In genomic region chr20:64049887-64050260, GRCh38 we compare ENCODE assay signal across 11 cellular contexts. TPM values are rescaled to one million over a fixed set of nuclear protein-coding genes. Genes with fewer than 3 reads are reported as not detected.
A peak's percentile ranks its signal among the peaks of the same experiment; 100 is the strongest.
DNase-seq lines count a peak whose midpoint lies in the region; ATAC-seq, FAIRE-seq and TF ChIP-seq lines count a peak whose summit lies in the region.
"Had no signal": no experiment of that assay in that cellular context is flagged by ENCODE, and none has a peak within 500 bp of the region (broad histone marks: within the 10 kb centered on the region; RNA-seq: fewer than 3 reads in every experiment).

No MANE protein-coding gene starts in this region.

- peaks cover 9% of the 10 kb centered on the region for H3K4me1 ChIP-seq in GM12878 (ENCODE audit: control insufficient read depth, insufficient read depth, low read length)
- peaks cover 15 to 62% (median 38%) of the 10 kb centered on the region in 4 donors for H3K4me1 ChIP-seq in upper lobe of left lung
- H3K4me1 ChIP-seq in pancreas, result no peaks in the 10 kb centered on the region

- no peak for TF ChIP-seq RAD21 in GM12878 (IDR thresholded peaks at IDR 0.05; ENCODE audit: insufficient read depth, low read depth, low read length)

- H3K36me3 Mint-ChIP-seq in activated naive CD4-positive, alpha-beta T cell treated with anti-CD3 and anti-CD28 coated beads for 36 hours (ENCODE audit: low read depth), result no peaks in the 10 kb centered on the region
- no peaks in the 10 kb centered on the region for H3K36me3 Mint-ChIP-seq in activated naive CD4-positive, alpha-beta T cell treated with anti-CD3 and anti-CD28 coated beads, Interleukin-2, amount 50 U/mL, for 72 hours
- H3K36me3 Mint-ChIP-seq in memory B cell, result no peaks in the 10 kb centered on the region

- WGBS in GM12878 (ENCODE audit: insufficient coverage, insufficient replicate concordance, low lambda C conversion rate, missing lambda C conversion rate), result 13% methylated on average over 15 of the region's 15 CpGs
- 8% methylated on average over 13 of the region's 15 CpGs; no CpG with 5 or more reads in 1 of the 2 donors for WGBS in upper lobe of left lung, 2 donors
- WGBS in pancreas, 2 donors, result 34 to 51% methylated on average over 10 to 15 of the region's 15 CpGs

- no peaks in the 10 kb centered on the region for H3K9me3 ChIP-seq in GM12878 (replicated peaks; ENCODE audit: control insufficient read depth, insufficient read depth, low read length)
- no peaks in the 10 kb centered on the region for H3K9me3 ChIP-seq in upper lobe of left lung
- H3K9me3 ChIP-seq in pancreas, result no peaks in the 10 kb centered on the region

- intact Hi-C loops in activated naive CD4-positive, alpha-beta T cell treated with anti-CD3 and anti-CD28 coated beads for 36 hours (cut with micrococcal nuclease), result loop anchor here (10.0 kb wide), 1 partner anchor 265 kb away; no protein-coding TSS in a partner anchor
- intact Hi-C loops in GM12878 (cut with micrococcal nuclease; ENCODE audit: unreplicated experiment) (loop anchor here (10.0 kb wide), 1 partner anchor 185 kb away; the partner anchor contains the start of genes ABHD16B and TPD52L2), pancreas (cut with DNase I) (no loop called here)

- H3K9ac ChIP-seq in GM12878 (ENCODE audit: control insufficient read depth, insufficient read depth, low read length), result no peak overlapping the region

- H3K4me2 ChIP-seq in GM12878 (ENCODE audit: control insufficient read depth, insufficient read depth), result peak overlapping the region; percentile 42

- in situ Hi-C loops in GM12878 (cut with MboI), result no loop called here

- no peak overlapping the region for H3K27ac Mint-ChIP-seq in activated naive CD4-positive, alpha-beta T cell treated with anti-CD3 and anti-CD28 coated beads for 36 hours
- H3K27ac Mint-ChIP-seq in activated naive CD4-positive, alpha-beta T cell treated with anti-CD3 and anti-CD28 coated beads, Interleukin-2, amount 50 U/mL, for 72 hours, result no peak overlapping the region
- no peak overlapping the region for H3K27ac Mint-ChIP-seq in memory B cell

- POLR2A ChIA-PET in GM12878 (lab: Charles Lee), result interaction anchor here (0.8 kb wide), 1 partner anchor 16 kb away, joined by 6 read pairs; no protein-coding TSS in a partner anchor

- SMC1A ChIA-PET in GM12878 (lab: Charles Lee; ENCODE audit: uncharacterized antibody, unreplicated experiment), result no interaction called here

- TF ChIP-seq CTCF in GM12878 (IDR thresholded peaks at IDR 0.05 in 2 of 3, conservative IDR thresholded peaks at IDR 0.05 in 1 of 3; ENCODE audit: control insufficient read depth in 2 of 3, extremely low read depth in 1 of 3, insufficient read depth in 1 of 3, low read depth in 3 of 3, low read length in 3 of 3) (no peak), upper lobe of left lung (IDR thresholded peaks at IDR 0.05) (no peak), pancreas (IDR thresholded peaks at IDR 0.05) (no peak)

- no peaks in the 10 kb centered on the region for H3K9me3 Mint-ChIP-seq in activated naive CD4-positive, alpha-beta T cell treated with anti-CD3 and anti-CD28 coated beads for 36 hours
- H3K9me3 Mint-ChIP-seq in activated naive CD4-positive, alpha-beta T cell treated with anti-CD3 and anti-CD28 coated beads, Interleukin-2, amount 50 U/mL, for 72 hours, result no peaks in the 10 kb centered on the region
- no peaks in the 10 kb centered on the region for H3K9me3 Mint-ChIP-seq in memory B cell

- CTCF ChIA-PET in activated naive CD4-positive, alpha-beta T cell treated with anti-CD3 and anti-CD28 coated beads for 36 hours (lab: Charles Lee), result interaction anchor here (0.7 to 1.5 kb wide), 2 partner anchors 71 to 138 kb away, joined by 5 to 6 read pairs; no protein-coding TSS in a partner anchor
- CTCF ChIA-PET in GM12878 (lab: Yijun Ruan, JAX), result interaction anchor here (0.5 to 2.2 kb wide), 2 partner anchors 8 to 144 kb away, joined by 3 to 5 read pairs; no protein-coding TSS in a partner anchor

- DNase-seq in activated naive CD4-positive, alpha-beta T cell treated with anti-CD3 and anti-CD28 coated beads for 36 hours, result no peak
- DNase-seq in activated naive CD4-positive, alpha-beta T cell treated with anti-CD3 and anti-CD28 coated beads, Interleukin-2, amount 50 U/mL, for 72 hours (ENCODE audit: low spot score in 2 of 2), result no peak
- no peak for DNase-seq in GM12878 (ENCODE audit: low read depth, low spot score)
- DNase-seq in memory B cell (ENCODE audit: low spot score in 2 of 2), result peak in 1 of 2 donors; percentile 25
- no peak for DNase-seq in upper lobe of left lung
- no peak for DNase-seq in C1 segment of cervical spinal cord (lab: John Stamatoyannopoulos, UW)
- no peak for DNase-seq in pancreas
- no peak for DNase-seq in DMS153 (lab: John Stamatoyannopoulos, UW)

- H3K27me3 Mint-ChIP-seq in activated naive CD4-positive, alpha-beta T cell treated with anti-CD3 and anti-CD28 coated beads for 36 hours (ENCODE audit: low read depth), result peaks cover 37% of the 10 kb centered on the region
- H3K27me3 Mint-ChIP-seq in memory B cell, result peaks cover 42% of the 10 kb centered on the region

- BruUV-seq in GM12878 (replicated peaks; lab: Mats Ljungman, UMichigan), result no TSS peak

- H3K36me3 ChIP-seq in GM12878 (ENCODE audit: control insufficient read depth in 2 of 2, insufficient read depth in 2 of 2, low read length in 1 of 2) (no peaks in the 10 kb centered on the region), upper lobe of left lung (peaks cover 0 to 17% (median 7%) of the 10 kb centered on the region in 4 donors), pancreas (no peaks in the 10 kb centered on the region)

- peak overlapping the region; percentile 27 for H3K4me3 Mint-ChIP-seq in activated naive CD4-positive, alpha-beta T cell treated with anti-CD3 and anti-CD28 coated beads for 36 hours
- peak overlapping the region; percentile 56 for H3K4me3 Mint-ChIP-seq in memory B cell

- H3K4me1 Mint-ChIP-seq in activated naive CD4-positive, alpha-beta T cell treated with anti-CD3 and anti-CD28 coated beads for 36 hours (ENCODE audit: low read depth), result peaks cover 4% of the 10 kb centered on the region
- H3K4me1 Mint-ChIP-seq in memory B cell, result peaks cover 4% of the 10 kb centered on the region

- FAIRE-seq in GM12878 (lab: Jason Lieb, UNC) (no peak), pancreas (lab: Jason Lieb, UNC) (no peak)
- FAIRE-seq: TTC549, urothelium cell line had no signal

- no peak for ATAC-seq in activated naive CD4-positive, alpha-beta T cell treated with anti-CD3 and anti-CD28 coated beads, Interleukin-2, amount 50 U/mL, for 72 hours
- ATAC-seq in GM12878 (no peak; the same call in 2 of the 3 replicates), memory B cell (ENCODE audit: low read depth) (no peak), upper lobe of left lung (ENCODE audit: low FRiP score in 2 of 2) (no peak), pancreas (no peak)

- no peak overlapping the region for H3K4me3 ChIP-seq in GM12878
- peak overlapping the region; percentile 20 to 66 (median 46) for H3K4me3 ChIP-seq in upper lobe of left lung
- peak overlapping the region in 2 of 4 donors; percentile 11 to 14 for H3K4me3 ChIP-seq in pancreas

- RAD21 ChIA-PET in GM12878 (lab: Charles Lee; ENCODE audit: unreplicated experiment), result no interaction called here

- no peak for TF ChIP-seq EP300 in GM12878 (IDR thresholded peaks at IDR 0.05; ENCODE audit: borderline replicate concordance in 1 of 2, control insufficient read depth in 1 of 2, low read depth in 2 of 2, low read length in 2 of 2)
- TF ChIP-seq EP300 in upper lobe of left lung (IDR thresholded peaks at IDR 0.05), result no peak

- H3K27me3 ChIP-seq in GM12878 (replicated peaks in 1 of 2; ENCODE audit: control insufficient read depth in 2 of 2, insufficient read depth in 2 of 2, low read length in 1 of 2) (peaks cover 4 to 14% of the 10 kb centered on the region in 2 experiments; a peak in 3 of 4 replicates), upper lobe of left lung (peaks cover 0 to 33% (median 13%) of the 10 kb centered on the region in 4 donors), pancreas (peaks cover 0 to 7% (median 3%) of the 10 kb centered on the region in 4 donors)

- H3K79me2 ChIP-seq in GM12878 (ENCODE audit: control insufficient read depth, insufficient read depth, low read length), result no peaks in the 10 kb centered on the region

- H4K20me1 ChIP-seq in GM12878 (ENCODE audit: control insufficient read depth, insufficient read depth), result no peaks in the 10 kb centered on the region

- H3K27ac ChIP-seq in GM12878 (ENCODE audit: control insufficient read depth, insufficient read depth) (no peak overlapping the region), upper lobe of left lung (peak overlapping the region; percentile 81 to 90 (median 88)), pancreas (no peak overlapping the region)

- TF ChIP-seq POLR2A in GM12878 (IDR thresholded peaks at IDR 0.05; ENCODE audit: low read depth, low read length) (no peak), upper lobe of left lung (IDR thresholded peaks at IDR 0.05) (no peak)

- no peak overlapping the region for H2AFZ ChIP-seq in GM12878 (ENCODE audit: control insufficient read depth, low read depth, low read length)

RNA-seq across cellular contexts. Expression of gene SOX18, which starts 0.4 kb away (rescaled TPM):
- not detected for total RNA-seq in activated naive CD4-positive, alpha-beta T cell treated with anti-CD3 and anti-CD28 coated beads for 36 hours
- 1 to 10 TPM in 1 of 2 donors, under 1 TPM in 1; 0.39 to 1.4 TPM for total RNA-seq in activated naive CD4-positive, alpha-beta T cell treated with anti-CD3 and anti-CD28 coated beads, Interleukin-2, amount 50 U/mL, for 72 hours
- 25.0 and 25.2 TPM in 2 replicates for total RNA-seq in GM12878 (2013; cell fraction: nucleolus; rRNA removed)
- 0.16 and 0.28 TPM in 2 replicates for total RNA-seq in GM12878 (2014; rRNA removed)
- total RNA-seq in GM12878 (2014; rRNA removed; fragmentation: Illumina TruSeq; extraction: Trizol), result 0.09 TPM in 2 replicates
- total RNA-seq in GM12878 (2021), result 5.6 TPM in 2 replicates
- polyA plus RNA-seq in GM12878 (2011; ENCODE audit: low read depth), result 0.13 TPM
- polyA plus RNA-seq in GM12878 (2011; rRNA removed), result 0.24 and 0.53 TPM in 2 replicates
- 1.7 and 2.7 TPM in 2 replicates for polyA plus RNA-seq in GM12878 (2011; cell fraction: cytosol; rRNA removed)
- 6.0 and 7.2 TPM in 2 replicates for polyA plus RNA-seq in GM12878 (2011; cell fraction: nucleus; rRNA removed)
- polyA plus RNA-seq in GM12878 (2012), result 1.3 and 2.5 TPM in 2 replicates
- polyA plus RNA-seq in GM12878 (2014; fragmentation: Illumina TruSeq; extraction: Trizol), result not detected in 2 replicates
- polyA plus RNA-seq in GM12878 (2014; fragmentation: Nextera tagmentation; extraction: Ambion mirVana), result under 1 TPM; 0.05 TPM
- 2.1 and 2.2 TPM in 2 replicates for polyA plus RNA-seq in GM12878 (2014; rRNA removed)
- polyA plus RNA-seq in GM12878 (2016; fragmentation: Nextera tagmentation; extraction: Ambion mirVana), result not detected
- 0.37 and 0.46 TPM in 2 replicates for polyA minus RNA-seq in GM12878 (2011; rRNA and poly(A)+ RNA removed)
- 5.1 and 8.3 TPM in 2 replicates for polyA minus RNA-seq in GM12878 (2011; cell fraction: cytosol; rRNA and poly(A)+ RNA removed)
- polyA minus RNA-seq in GM12878 (2011; cell fraction: nucleus; rRNA and poly(A)+ RNA removed), result 1.6 and 3.3 TPM in 2 replicates
- total RNA-seq in upper lobe of left lung, result 100 to 1,000 TPM in 1 of 6 donors, 10 to 100 TPM in 4, 1 to 10 TPM in 1; 6.3 to 138 (median 37.7) TPM
- 1 to 10 TPM; 3.7 to 9.1 (median 5.2) TPM for total RNA-seq in pancreas
- polyA plus RNA-seq in pancreas, result 1 to 10 TPM; 6.1 to 6.4 TPM
- total RNA-seq: fibroblast of lung had no signal
- polyA plus RNA-seq: fibroblast of lung had no signal

RNA-seq across cellular contexts. Expression of gene TCEA2, which starts 13.1 kb away (rescaled TPM):
- total RNA-seq in activated naive CD4-positive, alpha-beta T cell treated with anti-CD3 and anti-CD28 coated beads for 36 hours, result 10 to 100 TPM; 16.7 to 18.2 TPM
- 10 to 100 TPM; 21.9 to 79.3 TPM for total RNA-seq in activated naive CD4-positive, alpha-beta T cell treated with anti-CD3 and anti-CD28 coated beads, Interleukin-2, amount 50 U/mL, for 72 hours
- total RNA-seq in GM12878 (2013; cell fraction: nucleolus; rRNA removed), result 10.1 and 12.7 TPM in 2 replicates
- total RNA-seq in GM12878 (2014; rRNA removed), result 13.4 and 17.2 TPM in 2 replicates
- 8.8 and 9.3 TPM in 2 replicates for total RNA-seq in GM12878 (2014; rRNA removed; fragmentation: Illumina TruSeq; extraction: Trizol)
- total RNA-seq in GM12878 (2021), result 38.0 and 42.5 TPM in 2 replicates
- 23.0 TPM for polyA plus RNA-seq in GM12878 (2011; ENCODE audit: low read depth)
- 11.4 and 13.2 TPM in 2 replicates for polyA plus RNA-seq in GM12878 (2011; rRNA removed)
- 25.9 and 26.5 TPM in 2 replicates for polyA plus RNA-seq in GM12878 (2011; cell fraction: cytosol; rRNA removed)
- polyA plus RNA-seq in GM12878 (2011; cell fraction: nucleus; rRNA removed), result 84.3 and 88.7 TPM in 2 replicates
- 27.4 and 30.3 TPM in 2 replicates for polyA plus RNA-seq in GM12878 (2012)
- polyA plus RNA-seq in GM12878 (2014; fragmentation: Illumina TruSeq; extraction: Trizol), result 2.8 and 10.8 TPM in 2 replicates
- 10 to 100 TPM in 1 of 2 experiments, 1 to 10 TPM in 1; 3.4 to 12.3 TPM for polyA plus RNA-seq in GM12878 (2014; fragmentation: Nextera tagmentation; extraction: Ambion mirVana)
- 17.8 and 26.0 TPM in 2 replicates for polyA plus RNA-seq in GM12878 (2014; rRNA removed)
- 10 to 100 TPM; 21.2 to 22.0 TPM for polyA plus RNA-seq in GM12878 (2016; fragmentation: Nextera tagmentation; extraction: Ambion mirVana)
- polyA minus RNA-seq in GM12878 (2011; rRNA and poly(A)+ RNA removed), result 7.1 and 14.5 TPM in 2 replicates
- 6.0 and 6.2 TPM in 2 replicates for polyA minus RNA-seq in GM12878 (2011; cell fraction: cytosol; rRNA and poly(A)+ RNA removed)
- polyA minus RNA-seq in GM12878 (2011; cell fraction: nucleus; rRNA and poly(A)+ RNA removed), result 15.2 and 18.4 TPM in 2 replicates
- 10 to 100 TPM; 21.7 to 56.0 (median 28.4) TPM for total RNA-seq in upper lobe of left lung
- total RNA-seq in pancreas, result 10 to 100 TPM; 11.6 to 24.5 (median 13.9) TPM
- polyA plus RNA-seq in pancreas, result 10 to 100 TPM; 35.7 to 52.9 TPM

RNA-seq across cellular contexts. Expression of gene C20orf204, which starts 13.9 kb away (rescaled TPM):
- total RNA-seq in activated naive CD4-positive, alpha-beta T cell treated with anti-CD3 and anti-CD28 coated beads for 36 hours, result 1 to 10 TPM; 1.1 to 1.7 TPM
- total RNA-seq in activated naive CD4-positive, alpha-beta T cell treated with anti-CD3 and anti-CD28 coated beads, Interleukin-2, amount 50 U/mL, for 72 hours, result 10 to 100 TPM; 14.2 to 18.8 TPM
- total RNA-seq in GM12878 (2013; cell fraction: nucleolus; rRNA removed), result 125 and 143 TPM in 2 replicates
- total RNA-seq in GM12878 (2014; rRNA removed) (32.4 and 39.5 TPM in 2 replicates), GM12878 (2014; rRNA removed; fragmentation: Illumina TruSeq; extraction: Trizol) (3.6 and 4.4 TPM in 2 replicates), GM12878 (2021) (49.1 and 56.0 TPM in 2 replicates), upper lobe of left lung (1 to 10 TPM in 4 of 6 donors, under 1 TPM in 2; 0.44 to 2.3 (median 1.7) TPM), pancreas (1 to 10 TPM in 1 of 6 donors, under 1 TPM in 5; 0.31 to 1.0 (median 0.70) TPM)
- polyA plus RNA-seq in GM12878 (2011; ENCODE audit: low read depth), result 4.1 TPM
- polyA plus RNA-seq in GM12878 (2011; rRNA removed) (2.9 and 6.9 TPM in 2 replicates), GM12878 (2014; fragmentation: Illumina TruSeq; extraction: Trizol) (0.48 and 1.6 TPM in 2 replicates), GM12878 (2014; fragmentation: Nextera tagmentation; extraction: Ambion mirVana) (under 1 TPM; 0.24 to 0.38 TPM), GM12878 (2014; rRNA removed) (37.1 and 42.9 TPM in 2 replicates), GM12878 (2016; fragmentation: Nextera tagmentation; extraction: Ambion mirVana) (10 to 100 TPM; 17.9 to 20.4 TPM), pancreas (1 to 10 TPM; 2.4 to 3.7 TPM)
- polyA plus RNA-seq in GM12878 (2011; cell fraction: cytosol; rRNA removed), result 13.5 and 27.8 TPM in 2 replicates
- polyA plus RNA-seq in GM12878 (2011; cell fraction: nucleus; rRNA removed), result 95.3 and 97.7 TPM in 2 replicates
- 23.6 and 27.4 TPM in 2 replicates for polyA plus RNA-seq in GM12878 (2012)
- polyA minus RNA-seq in GM12878 (2011; rRNA and poly(A)+ RNA removed), result 2.6 and 8.0 TPM in 2 replicates
- polyA minus RNA-seq in GM12878 (2011; cell fraction: cytosol; rRNA and poly(A)+ RNA removed), result 5.6 and 6.0 TPM in 2 replicates
- 20.7 and 27.4 TPM in 2 replicates for polyA minus RNA-seq in GM12878 (2011; cell fraction: nucleus; rRNA and poly(A)+ RNA removed)

RNA-seq across cellular contexts. Expression of gene RGS19, which starts 29.4 kb away (rescaled TPM):
- total RNA-seq in activated naive CD4-positive, alpha-beta T cell treated with anti-CD3 and anti-CD28 coated beads for 36 hours, result 10 to 100 TPM; 20.6 to 23.5 TPM
- 10 to 100 TPM; 21.5 to 47.8 TPM for total RNA-seq in activated naive CD4-positive, alpha-beta T cell treated with anti-CD3 and anti-CD28 coated beads, Interleukin-2, amount 50 U/mL, for 72 hours
- total RNA-seq in GM12878 (2013; cell fraction: nucleolus; rRNA removed), result 36.2 and 39.2 TPM in 2 replicates
- 56.0 and 62.4 TPM in 2 replicates for total RNA-seq in GM12878 (2014; rRNA removed)
- 15.2 and 15.3 TPM in 2 replicates for total RNA-seq in GM12878 (2014; rRNA removed; fragmentation: Illumina TruSeq; extraction: Trizol)
- total RNA-seq in GM12878 (2021), result 47.1 and 51.0 TPM in 2 replicates
- polyA plus RNA-seq in GM12878 (2011; ENCODE audit: low read depth), result 7.5 TPM
- 22.6 and 34.7 TPM in 2 replicates for polyA plus RNA-seq in GM12878 (2011; rRNA removed)
- 51.6 and 94.5 TPM in 2 replicates for polyA plus RNA-seq in GM12878 (2011; cell fraction: cytosol; rRNA removed)
- 56.1 and 57.8 TPM in 2 replicates for polyA plus RNA-seq in GM12878 (2011; cell fraction: nucleus; rRNA removed)
- polyA plus RNA-seq in GM12878 (2012), result 39.7 and 39.8 TPM in 2 replicates
- polyA plus RNA-seq in GM12878 (2014; fragmentation: Illumina TruSeq; extraction: Trizol), result 4.7 and 9.6 TPM in 2 replicates
- polyA plus RNA-seq in GM12878 (2014; fragmentation: Nextera tagmentation; extraction: Ambion mirVana), result 1 to 10 TPM in 1 of 2 experiments, under 1 TPM in 1; 0.82 to 3.3 TPM
- 61.4 and 64.3 TPM in 2 replicates for polyA plus RNA-seq in GM12878 (2014; rRNA removed)
- polyA plus RNA-seq in GM12878 (2016; fragmentation: Nextera tagmentation; extraction: Ambion mirVana), result 10 to 100 TPM; 45.0 to 53.5 TPM
- polyA minus RNA-seq in GM12878 (2011; rRNA and poly(A)+ RNA removed), result 21.4 and 38.2 TPM in 2 replicates
- polyA minus RNA-seq in GM12878 (2011; cell fraction: cytosol; rRNA and poly(A)+ RNA removed), result 21.9 and 23.7 TPM in 2 replicates
- 14.7 and 21.8 TPM in 2 replicates for polyA minus RNA-seq in GM12878 (2011; cell fraction: nucleus; rRNA and poly(A)+ RNA removed)
- total RNA-seq in upper lobe of left lung, result 10 to 100 TPM; 21.5 to 70.8 (median 55.6) TPM
- 10 to 100 TPM in 1 of 6 donors, 1 to 10 TPM in 5; 3.2 to 11.9 (median 4.1) TPM for total RNA-seq in pancreas
- polyA plus RNA-seq in pancreas, result 1 to 10 TPM; 7.5 to 8.9 TPM

RNA-seq across cellular contexts. Expression of gene OPRL1, which starts 30.0 kb away (rescaled TPM):
- total RNA-seq in activated naive CD4-positive, alpha-beta T cell treated with anti-CD3 and anti-CD28 coated beads for 36 hours, result under 1 TPM; 0.45 to 0.47 TPM
- total RNA-seq in activated naive CD4-positive, alpha-beta T cell treated with anti-CD3 and anti-CD28 coated beads, Interleukin-2, amount 50 U/mL, for 72 hours, result 1 to 10 TPM in 1 of 2 donors, under 1 TPM in 1; 0.32 to 1.2 TPM
- 0.69 and 0.71 TPM in 2 replicates for total RNA-seq in GM12878 (2013; cell fraction: nucleolus; rRNA removed)
- 0.34 and 0.38 TPM in 2 replicates for total RNA-seq in GM12878 (2014; rRNA removed)
- total RNA-seq in GM12878 (2014; rRNA removed; fragmentation: Illumina TruSeq; extraction: Trizol), result 0.09 and 0.14 TPM in 2 replicates
- total RNA-seq in GM12878 (2021), result 0.41 and 0.51 TPM in 2 replicates
- 0.29 TPM for polyA plus RNA-seq in GM12878 (2011; ENCODE audit: low read depth)
- 0.14 and 0.38 TPM in 2 replicates for polyA plus RNA-seq in GM12878 (2011; rRNA removed)
- 0.42 and 0.48 TPM in 2 replicates for polyA plus RNA-seq in GM12878 (2011; cell fraction: cytosol; rRNA removed)
- polyA plus RNA-seq in GM12878 (2011; cell fraction: nucleus; rRNA removed), result 0.97 and 1.1 TPM in 2 replicates
- polyA plus RNA-seq in GM12878 (2012), result 0.58 and 0.86 TPM in 2 replicates
- 0.15 TPM in 1 of 2 replicates, not detected in the other for polyA plus RNA-seq in GM12878 (2014; fragmentation: Illumina TruSeq; extraction: Trizol)
- polyA plus RNA-seq in GM12878 (2014; fragmentation: Nextera tagmentation; extraction: Ambion mirVana), result under 1 TPM in 1 of 2 experiments, not detected in 1; 0.04 TPM
- 0.27 and 0.36 TPM in 2 replicates for polyA plus RNA-seq in GM12878 (2014; rRNA removed)
- under 1 TPM; 0.12 to 0.24 TPM for polyA plus RNA-seq in GM12878 (2016; fragmentation: Nextera tagmentation; extraction: Ambion mirVana)
- polyA minus RNA-seq in GM12878 (2011; rRNA and poly(A)+ RNA removed), result 0.37 and 0.88 TPM in 2 replicates
- polyA minus RNA-seq in GM12878 (2011; cell fraction: cytosol; rRNA and poly(A)+ RNA removed), result 0.31 TPM in 1 of 2 replicates, not detected in the other
- 0.19 and 0.24 TPM in 2 replicates for polyA minus RNA-seq in GM12878 (2011; cell fraction: nucleus; rRNA and poly(A)+ RNA removed)
- total RNA-seq in upper lobe of left lung, result 1 to 10 TPM; 1.7 to 3.1 (median 2.6) TPM
- 1 to 10 TPM in 3 of 6 donors, under 1 TPM in 3; 0.25 to 2.2 (median 1.1) TPM for total RNA-seq in pancreas
- polyA plus RNA-seq in pancreas, result under 1 TPM; 0.49 to 0.94 TPM

Comparison
In these comparisons a context has a peak if more than half of its experiments do, and no peak if none do; other contexts are left out.
1. H3K27ac ChIP-seq: peak in upper lobe of left lung (4 of 4); none in GM12878 (single experiment) and pancreas (0 of 4).
2. intact Hi-C loops: an anchor here in activated naive CD4-positive, alpha-beta T cell treated with anti-CD3 and anti-CD28 coated beads for 36 hours (10.0 kb wide) and GM12878 (10.0 kb wide); none called in pancreas.